9 cellular contexts compared by ENCODE assay signal in genomic region chr5:149062371-149063016, GRCh38. TPM values are rescaled to one million over a fixed set of nuclear protein-coding genes. Genes with fewer than 3 reads are reported as not detected.
DNase-seq lines count a peak whose midpoint lies in the region; TF ChIP-seq lines count a peak whose summit lies in the region.
"Had no signal": no experiment of that assay in that cellular context is flagged by ENCODE, and none has a peak within 500 bp of the region (broad histone marks: within the 10 kb centered on the region; RNA-seq: fewer than 3 reads in every experiment).

No MANE protein-coding gene starts in this region.

- peak overlapping the region; percentile 45 for H3K4me3 ChIP-seq in SJCRH30
- H3K4me3 ChIP-seq in foreskin fibroblast (ENCODE audit: low read depth in 1 of 2, low read length in 2 of 2): no peak overlapping the region
- no peak overlapping the region for H3K4me3 ChIP-seq in prostate gland
- H3K4me3 ChIP-seq: tibial artery had no signal

- H3K36me3 ChIP-seq in SJCRH30 (no peaks in the 10 kb centered on the region), prostate gland (no peaks in the 10 kb centered on the region)
- H3K36me3 ChIP-seq: tibial artery had no signal

- H3K27ac ChIP-seq in SJCRH30 (peak overlapping the region; percentile 92), prostate gland (peak overlapping the region; percentile 13 to 38)

- intact Hi-C loops in prostate gland (cut with DNase I): no loop called here

- DNase-seq in Daoy (ENCODE audit: low read depth) (peak; percentile 93), SJCRH30 (peak; percentile 56 to 71), foreskin fibroblast (peak; percentile 95), prostate gland (ENCODE audit: low spot score) (no peak), COR-L47 (lab: John Stamatoyannopoulos, UW) (no peak), mucosa of gallbladder (ENCODE audit: low spot score) (no peak), T-helper 2 cell (no peak), DMS153 treated with DMSO at 0.1 percent for 48 hours (lab: John Stamatoyannopoulos, UW; ENCODE audit: unreplicated experiment) (no peak)

- H3K4me1 ChIP-seq in SJCRH30: peaks cover 19% of the 10 kb centered on the region
- no peaks in the 10 kb centered on the region for H3K4me1 ChIP-seq in prostate gland (replicated peaks)

- TF ChIP-seq POLR2A in prostate gland (IDR thresholded peaks at IDR 0.05): no peak

- H3K9me3 ChIP-seq in SJCRH30 (replicated peaks): no peaks in the 10 kb centered on the region
- no peaks in the 10 kb centered on the region for H3K9me3 ChIP-seq in prostate gland
- H3K9me3 ChIP-seq: tibial artery had no signal

- TF ChIP-seq CTCF in foreskin fibroblast (IDR thresholded peaks at IDR 0.05; ENCODE audit: low read depth, low read length) (no peak), prostate gland (IDR thresholded peaks at IDR 0.05) (no peak)

- H3K27me3 ChIP-seq in SJCRH30: no peaks in the 10 kb centered on the region
- no peaks in the 10 kb centered on the region for H3K27me3 ChIP-seq in prostate gland (replicated peaks; ENCODE audit: insufficient read depth)
- H3K27me3 ChIP-seq: tibial artery had no signal

- WGBS in prostate gland: 32% methylated on average over 3 of the region's 3 CpGs

RNA-seq across cellular contexts. Expression of gene SH3TC2, which starts 0.4 kb away (rescaled TPM):
- total RNA-seq in Daoy (2014; rRNA removed; shearing (Covaris generic)): 0.30 and 0.91 TPM in 2 replicates
- total RNA-seq in SJCRH30 (2014; rRNA removed; shearing (Covaris generic)): 11.8 and 14.1 TPM in 2 replicates
- total RNA-seq in prostate gland (10 to 100 TPM in 1 of 2 donors, 1 to 10 TPM in 1; 6.2 to 69.1 TPM), mucosa of gallbladder (2.7 TPM)

Comparison
In these comparisons a context has a peak if more than half of its experiments do, and no peak if none do; other contexts are left out.
1. DNase-seq: peak in Daoy (single experiment), SJCRH30 (2 of 2) and foreskin fibroblast (2 of 2); none in prostate gland (single experiment), COR-L47 (single experiment), mucosa of gallbladder (single experiment), T-helper 2 cell (0 of 5) and DMS153 treated with DMSO at 0.1 percent for 48 hours (single experiment).